ENCODE assay signal across 23 cellular contexts in genomic region chr5:110496276-110496675, GRCh38.
"Had no signal": no experiment of that assay in that cellular context is flagged by ENCODE, and none has a peak within 500 bp of the region (broad histone marks: within the 10 kb centered on the region; RNA-seq: fewer than 3 reads in every experiment).

No MANE protein-coding gene starts in this region.

- H3K9me3 ChIP-seq: adrenal gland, heart right ventricle, neutrophil, pancreas, psoas muscle, uterus had no signal

- H3K36me3 ChIP-seq: adrenal gland, heart right ventricle, neutrophil, pancreas, stomach, uterus had no signal

- DNase-seq: activated CD4-positive, alpha-beta T cell treated with anti-CD3 and anti-CD28 coated beads for 4 hours; activated CD4-positive, alpha-beta T cell treated with anti-CD3 and anti-CD28 coated beads, Interleukin-2, amount 50 U/mL, for 48 hours; activated CD4-positive, CD25-positive, alpha-beta regulatory T cell; activated CD8-positive, alpha-beta memory T cell treated with anti-CD3 and anti-CD28 coated beads, Interleukin-2, amount 50 U/mL, for 48 hours; activated naive CD4-positive, alpha-beta T cell; activated T-cell treated with anti-CD3 and anti-CD28 coated beads, Interleukin-2, amount 50 U/mL, for 4 hours; adrenal gland; cortex of kidney; endodermal cell; foreskin fibroblast; heart right ventricle; left colon; pancreas; psoas muscle; right cardiac atrium; stomach; trophoblast cell; uterus had no signal

- H3K27me3 ChIP-seq: adrenal gland, heart right ventricle, neutrophil, pancreas, stomach, uterus had no signal

- H3K4me1 ChIP-seq: adrenal gland, heart right ventricle, pancreas, psoas muscle, stomach, uterus had no signal

- H3K27ac ChIP-seq: adrenal gland, epithelial cell of prostate, heart right ventricle, neutrophil, pancreas, psoas muscle, skin epidermis, stomach, uterus had no signal

- ATAC-seq: activated T-cell treated with anti-CD3 and anti-CD28 coated beads, Interleukin-2, amount 50 U/mL, for 4 hours; heart right ventricle; left colon; natural killer cell treated with Interleukin-12 subunit alpha and Interleukin-12 subunit beta and Interleukin-15 and Interleukin-18, amount 100 ng/mL, for 72 hours; pancreas; psoas muscle; right cardiac atrium; stimulated activated memory B cell treated with anti-CD40 and anti-IgM and Interleukin-4, amounts not matched to agents 10 μg/mL and 1 μg/mL and 100 μg/mL, for 72 hours had no signal

- H3K4me3 ChIP-seq: adrenal gland, heart right ventricle, pancreas, psoas muscle, skin epidermis, stomach, uterus had no signal
